In the genomic region with DNA sequence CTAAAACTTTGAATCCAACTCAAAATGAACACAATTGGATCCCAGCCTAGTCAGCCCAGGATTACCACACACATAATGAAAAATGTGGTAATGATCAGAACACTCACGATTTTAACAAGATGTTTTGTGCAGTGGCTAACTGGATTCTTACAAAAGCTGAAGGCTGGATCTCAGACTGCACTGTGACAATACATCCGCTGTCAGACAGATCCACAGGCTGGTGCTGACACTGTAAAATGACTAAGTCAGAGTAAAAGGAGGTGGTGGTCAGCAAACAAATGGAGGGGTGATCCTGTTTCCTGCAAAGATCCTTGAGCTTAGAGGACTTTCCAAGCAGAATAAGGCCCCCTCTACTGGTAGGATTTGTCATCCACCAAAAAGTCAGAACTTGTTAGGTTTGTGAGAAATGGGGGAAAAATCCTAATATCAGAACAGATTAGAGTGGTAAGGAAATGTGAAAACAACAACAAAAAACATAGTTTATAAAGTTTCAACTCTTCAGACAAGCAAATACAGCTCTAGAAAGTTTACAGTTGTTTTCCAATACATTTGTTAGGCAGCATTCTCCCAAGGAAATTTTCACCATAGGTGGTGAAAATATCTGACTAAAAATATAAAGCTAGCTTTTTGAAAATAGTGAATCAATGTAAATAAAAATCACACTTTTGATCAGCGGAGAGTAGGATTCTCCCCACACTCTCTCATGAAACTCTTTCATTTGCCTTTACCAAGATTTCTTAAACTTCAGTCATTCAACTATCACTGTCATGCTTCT, we compare ENCODE assay signal across 8 cellular contexts.
DNase-seq lines count a peak whose midpoint lies in the region; ATAC-seq and TF ChIP-seq lines count a peak whose summit lies in the region.

No MANE protein-coding gene starts in this region.

- no peaks in the 10 kb centered on the region for H3K36me3 ChIP-seq in KMS-11 (ENCODE audit: insufficient read depth)

- no peaks in the 10 kb centered on the region for H3K27me3 ChIP-seq in KMS-11 (ENCODE audit: insufficient read depth, low read depth)

- no peak for ATAC-seq in GM21367 (IDR thresholded peaks at IDR 0.05; ENCODE audit: unreplicated experiment)
- no peak for ATAC-seq in GM21737 (IDR thresholded peaks at IDR 0.05; ENCODE audit: unreplicated experiment)

- no peak overlapping the region for H3K27ac Mint-ChIP-seq in glutamatergic neuron (ENCODE audit: unreplicated experiment)

- H3K4me3 ChIP-seq in KMS-11 (IDR thresholded peaks at IDR 0.05; ENCODE audit: insufficient read depth, low read depth, low read length), result no peak overlapping the region

- H3K4me2 ChIP-seq in KMS-11, result no peak overlapping the region

- peak; percentile 15 for DNase-seq in NCI-H1105 treated with DMSO at 0.1 percent for 48 hours (lab: John Stamatoyannopoulos, UW)
- DNase-seq in NCI-H1105 (lab: John Stamatoyannopoulos, UW), result no peak
- DNase-seq in SW480 (ENCODE audit: low spot score), result peak; percentile 23
- DNase-seq in glutamatergic neuron, result no peak
- DNase-seq in retina, result peak; percentile 53

- H2AFZ ChIP-seq in KMS-11 (ENCODE audit: low read depth), result no peak overlapping the region

- peak; percentile 83 for TF ChIP-seq CTCF in KMS-11 (conservative IDR thresholded peaks at IDR 0.05; ENCODE audit: low read depth, low read length)
- peak; percentile 69 for TF ChIP-seq CTCF in glutamatergic neuron (IDR thresholded peaks at IDR 0.05; ENCODE audit: partially characterized antibody, unreplicated experiment)

- H4K20me1 ChIP-seq in KMS-11 (ENCODE audit: insufficient read depth), result no peaks in the 10 kb centered on the region

- no peaks in the 10 kb centered on the region for H3K27me3 Mint-ChIP-seq in glutamatergic neuron (ENCODE audit: unreplicated experiment)

- H3K4me1 Mint-ChIP-seq in glutamatergic neuron (ENCODE audit: low read depth, unreplicated experiment), result peaks cover 29% of the 10 kb centered on the region

- H3K4me3 Mint-ChIP-seq in glutamatergic neuron (ENCODE audit: unreplicated experiment), result no peak overlapping the region

- H3K4me1 ChIP-seq in KMS-11 (ENCODE audit: low read depth, poor library complexity, severe bottlenecking), result no peaks in the 10 kb centered on the region

- H3K9ac ChIP-seq in KMS-11, result no peak overlapping the region

- no peak overlapping the region for H3K27ac ChIP-seq in KMS-11

- H3K36me3 Mint-ChIP-seq in glutamatergic neuron (ENCODE audit: unreplicated experiment), result peaks cover 5% of the 10 kb centered on the region

- peaks cover 4% of the 10 kb centered on the region for H3K9me3 Mint-ChIP-seq in glutamatergic neuron (ENCODE audit: unreplicated experiment)

- H3K79me2 ChIP-seq in KMS-11 (ENCODE audit: insufficient read depth, low read depth), result no peaks in the 10 kb centered on the region

Comparison
In these comparisons a context has a peak if more than half of its experiments do, and no peak if none do; other contexts are left out.
1. DNase-seq: peak in NCI-H1105 treated with DMSO at 0.1 percent for 48 hours (single experiment), SW480 (single experiment) and retina (single experiment); none in NCI-H1105 (single experiment) and glutamatergic neuron (single experiment).